31 cellular contexts compared by ENCODE assay signal in the genomic region with DNA sequence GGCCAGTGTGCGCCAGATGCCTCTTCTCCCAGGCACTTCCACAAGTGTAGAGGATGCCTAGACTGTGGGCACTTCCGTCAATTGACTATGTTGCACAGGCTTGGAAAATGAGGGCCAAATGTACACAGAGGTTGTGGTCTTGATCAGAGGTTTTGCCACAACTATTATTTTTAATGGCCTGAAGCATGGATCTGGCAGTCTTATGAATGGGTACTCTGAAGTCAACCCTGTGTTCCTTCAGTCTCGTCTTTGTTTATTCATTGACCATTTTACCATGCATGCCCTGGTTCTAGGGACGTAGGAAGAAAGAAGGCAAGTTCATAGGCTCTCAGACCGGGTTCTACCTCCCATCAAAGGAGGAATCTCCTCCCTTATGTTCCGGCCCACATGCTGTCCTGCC.
"Had no signal": no experiment of that assay in that cellular context is flagged by ENCODE, and none has a peak within 500 bp of the region (broad histone marks: within the 10 kb centered on the region; RNA-seq: fewer than 3 reads in every experiment).

No MANE protein-coding gene starts in this region.

- H3K4me1 ChIP-seq: adrenal gland, body of pancreas, breast epithelium had no signal

- H3K9me3 ChIP-seq: adrenal gland, body of pancreas, breast epithelium had no signal

- H3K27me3 ChIP-seq: adrenal gland, body of pancreas, brain microvascular endothelial cell, breast epithelium had no signal

- DNase-seq: activated B cell treated with CpG ODN at 0.5 μM for 24 hours; activated CD4-positive, alpha-beta memory T cell treated with anti-CD3 and anti-CD28 coated beads for 36 hours; activated CD4-positive, alpha-beta T cell treated with anti-CD3 and anti-CD28 coated beads for 4 hours; activated CD4-positive, alpha-beta T cell treated with anti-CD3 and anti-CD28 coated beads, Interleukin-2, amount 10 ng/mL, durations not matched to agents 24 days and 14 days; activated CD4-positive, alpha-beta T cell treated with anti-CD3 and anti-CD28 coated beads, Interleukin-2, amount 50 U/mL, for 1 hour; activated CD4-positive, alpha-beta T cell treated with anti-CD3 and anti-CD28 coated beads, Interleukin-2, amount 50 U/mL, for 4 hours; activated CD4-positive, CD25-positive, alpha-beta regulatory T cell treated with anti-CD3 and anti-CD28 coated beads, Interleukin-2, amount 50 U/mL, for 72 hours; activated CD8-positive, alpha-beta memory T cell treated with anti-CD3 and anti-CD28 coated beads, Interleukin-2, amount 50 U/mL, for 4 hours; activated CD8-positive, alpha-beta T cell treated with anti-CD3 and anti-CD28 coated beads for 36 hours; activated effector memory CD4-positive, alpha-beta T cell treated with anti-CD3 and anti-CD28 coated beads, Interleukin-2, amount 50 U/mL, for 16 hours; activated gamma-delta T cell treated with Interleukin-2 at 50 U/mL for 16 hours; activated naive CD4-positive, alpha-beta T cell; activated naive CD4-positive, alpha-beta T cell treated with anti-CD3 and anti-CD28 coated beads for 36 hours; activated naive CD4-positive, alpha-beta T cell treated with anti-CD3 and anti-CD28 coated beads, Interleukin-2, amount 50 U/mL, for 16 hours; activated naive CD8-positive, alpha-beta T cell treated with anti-CD3 and anti-CD28 coated beads for 36 hours; activated T-cell treated with anti-CD3 and anti-CD28 coated beads for 4 hours; activated T-cell treated with anti-CD3 and anti-CD28 coated beads, Interleukin-2, amount 50 U/mL, for 1 hour; activated T-cell treated with anti-CD3 and anti-CD28 coated beads, Interleukin-2, amount 50 U/mL, for 4 hours; activated T-cell treated with anti-CD3 and anti-CD28 coated beads, Interleukin-2, amount 50 U/mL, for 72 hours; adrenal gland; amniotic stem cell; aorta; body of pancreas; brain microvascular endothelial cell; central memory CD4-positive, alpha-beta T cell; T-helper 2 cell; T-helper 9 cell had no signal

- H3K36me3 ChIP-seq: adrenal gland, brain microvascular endothelial cell, breast epithelium had no signal

- H3K4me3 ChIP-seq: adrenal gland, body of pancreas, breast epithelium had no signal

- H3K27ac ChIP-seq: adrenal gland, body of pancreas, brain microvascular endothelial cell, breast epithelium, VCaP had no signal

- FAIRE-seq: astrocyte, TTC549 had no signal
